In genomic region chr21:35234725-35235124, GRCh38 we compare ENCODE assay signal across 11 cellular contexts.
DNase-seq lines count a peak whose midpoint lies in the region; ATAC-seq and TF ChIP-seq lines count a peak whose summit lies in the region.
"Had no signal": no experiment of that assay in that cellular context is flagged by ENCODE, and none has a peak within 500 bp of the region (broad histone marks: within the 10 kb centered on the region; RNA-seq: fewer than 3 reads in every experiment).

No MANE protein-coding gene starts in this region.

- no peak overlapping the region for H3K27ac ChIP-seq in brain microvascular endothelial cell

- H3K27me3 ChIP-seq in brain microvascular endothelial cell (replicated peaks): no peaks in the 10 kb centered on the region

- H3K36me3 ChIP-seq in brain microvascular endothelial cell (replicated peaks): no peaks in the 10 kb centered on the region

- no peak for TF ChIP-seq CTCF in brain microvascular endothelial cell (IDR thresholded peaks at IDR 0.05; ENCODE audit: low read depth, low read length, missing control alignments)

- no peak overlapping the region for H3K4me3 ChIP-seq in brain microvascular endothelial cell (ENCODE audit: low read depth, low read length)
- H3K4me3 ChIP-seq: skin epidermis had no signal

- ATAC-seq in HG02610 (IDR thresholded peaks at IDR 0.05; ENCODE audit: unreplicated experiment): peak; percentile 70
- ATAC-seq in HG02938 (IDR thresholded peaks at IDR 0.05; ENCODE audit: unreplicated experiment): no peak

- in situ Hi-C loops in brain microvascular endothelial cell (cut with HindIII; ENCODE audit: low pct_ligation_motif_present, low sequenced_read_pairs): no loop called here

- DNase-seq in GM04503 (ENCODE audit: low read depth) (peak; percentile 54), NOMO-1 treated with dmso at 0.1 percent for 144 hours (lab: John Stamatoyannopoulos, UW; ENCODE audit: unreplicated experiment) (peak; percentile 39), foreskin melanocyte (peak; percentile 29), brain microvascular endothelial cell (no peak), SW480 (ENCODE audit: low spot score) (no peak), anterior cingulate cortex (lab: John Stamatoyannopoulos, UW) (no peak)
- DNase-seq: CD8-positive, alpha-beta memory T cell; NCI-H146 had no signal

Comparison
In these comparisons a context has a peak if more than half of its experiments do, and no peak if none do; other contexts are left out.
1. DNase-seq: peak in GM04503 (single experiment), NOMO-1 treated with dmso at 0.1 percent for 144 hours (single experiment) and foreskin melanocyte (single experiment); none in brain microvascular endothelial cell (single experiment), SW480 (single experiment) and anterior cingulate cortex (0 of 58).